8 cellular contexts compared by ENCODE assay signal in genomic region chr1:162822391-162823200, GRCh38. TPM values are rescaled to one million over a fixed set of nuclear protein-coding genes. Genes with fewer than 3 reads are reported as not detected.
A peak's percentile ranks its signal among the peaks of the same experiment; 100 is the strongest.
DNase-seq lines count a peak whose midpoint lies in the region; ATAC-seq and TF ChIP-seq lines count a peak whose summit lies in the region.

No MANE protein-coding gene starts in this region.

- DNase-seq in H7: peak; percentile 78
- peak; percentile 43 for DNase-seq in RWPE2 (ENCODE audit: low spot score)
- DNase-seq in epithelial cell of esophagus (ENCODE audit: low read depth): peak; percentile 18
- DNase-seq in GM10266 (ENCODE audit: extremely low spot score): no peak
- no peak for DNase-seq in AML-193 (lab: John Stamatoyannopoulos, UW)

- no peaks in the 10 kb centered on the region for H3K36me3 ChIP-seq in ACC112 (ENCODE audit: insufficient read depth, low read length)
- H3K36me3 ChIP-seq in H7 (replicated peaks; ENCODE audit: control insufficient read depth, insufficient read depth, low read length): no peaks in the 10 kb centered on the region
- H3K36me3 ChIP-seq in RWPE2 (ENCODE audit: low read depth): no peaks in the 10 kb centered on the region
- no peaks in the 10 kb centered on the region for H3K36me3 ChIP-seq in muscle layer of colon (ENCODE audit: insufficient read depth, low read length)

- H3K4me1 ChIP-seq in ACC112 (ENCODE audit: control insufficient read depth, insufficient read depth, low read length, unreplicated experiment) (peaks cover 21% of the 10 kb centered on the region), RWPE2 (ENCODE audit: insufficient read depth, poor library complexity, severe bottlenecking) (peaks cover 7% of the 10 kb centered on the region), muscle layer of colon (ENCODE audit: insufficient read depth, low read length) (peaks cover 9% of the 10 kb centered on the region)

- ATAC-seq in RWPE2 (ENCODE audit: low read depth) (peak; percentile 73), GM19455 (IDR thresholded peaks at IDR 0.05; ENCODE audit: unreplicated experiment) (no peak)

- no peak overlapping the region for H3K9ac ChIP-seq in muscle layer of colon (ENCODE audit: low read length)

- no peak for TF ChIP-seq CTCF in RWPE2 (IDR thresholded peaks at IDR 0.05; ENCODE audit: poor library complexity, severe bottlenecking)
- TF ChIP-seq CTCF in epithelial cell of esophagus (IDR thresholded peaks at IDR 0.05; ENCODE audit: insufficient read depth, low read depth, low read length, missing control alignments): peak; percentile 18
- no peak for TF ChIP-seq CTCF in GM10266 (IDR thresholded peaks at IDR 0.05; ENCODE audit: control insufficient read depth, insufficient read depth, low read depth, missing control alignments)

- H3K27me3 ChIP-seq in ACC112 (ENCODE audit: insufficient read depth, low read length) (no peaks in the 10 kb centered on the region), H7 (ENCODE audit: control insufficient read depth, insufficient read depth, low read length) (peaks cover 9% of the 10 kb centered on the region; the same call in 1 of the 2 replicates), RWPE2 (ENCODE audit: insufficient read depth, poor library complexity, severe bottlenecking) (no peaks in the 10 kb centered on the region), muscle layer of colon (ENCODE audit: control insufficient read depth in 1 of 2, insufficient read depth in 2 of 2, low read length in 2 of 2) (peaks cover 0 to 10% of the 10 kb centered on the region in 2 donors)

- no peak overlapping the region for H3K27ac ChIP-seq in ACC112 (ENCODE audit: low read depth, low read length)
- H3K27ac ChIP-seq in RWPE2 (ENCODE audit: poor library complexity, severe bottlenecking): no peak overlapping the region
- H3K27ac ChIP-seq in muscle layer of colon (ENCODE audit: low read depth, low read length): no peak overlapping the region

- no peaks in the 10 kb centered on the region for H3K79me2 ChIP-seq in ACC112 (ENCODE audit: control insufficient read depth, insufficient read depth, low read length, unreplicated experiment)

- H3K9me3 ChIP-seq in RWPE2 (ENCODE audit: severe bottlenecking): no peaks in the 10 kb centered on the region
- H3K9me3 ChIP-seq in muscle layer of colon (ENCODE audit: low read length): no peaks in the 10 kb centered on the region

- H2AFZ ChIP-seq in ACC112 (ENCODE audit: low read length, unreplicated experiment): peak overlapping the region; percentile 87

- H3K4me3 ChIP-seq in ACC112 (ENCODE audit: low read depth, low read length): peak overlapping the region; percentile 80
- peak overlapping the region; percentile 65 for H3K4me3 ChIP-seq in H7 (ENCODE audit: insufficient read depth, low read depth, low read length)
- peak overlapping the region; percentile 25 for H3K4me3 ChIP-seq in RWPE2 (ENCODE audit: severe bottlenecking)
- peak overlapping the region; percentile 47 for H3K4me3 ChIP-seq in epithelial cell of esophagus (ENCODE audit: low read length)
- H3K4me3 ChIP-seq in muscle layer of colon (ENCODE audit: low read depth in 1 of 2, low read length in 2 of 2): peak overlapping the region; percentile 29 to 42

RNA-seq across cellular contexts. Expression of gene HSD17B7, which starts 32.1 kb away (rescaled TPM):
- total RNA-seq in H7 (2014; rRNA removed; shearing (Covaris generic)): 27.3 and 38.1 TPM in 2 replicates

RNA-seq across cellular contexts. Expression of gene CCDC190, which starts 38.4 kb away (rescaled TPM):
- total RNA-seq in H7 (2014; rRNA removed; shearing (Covaris generic)): not detected in 2 replicates

Comparison
In these comparisons a context has a peak if more than half of its experiments do, and no peak if none do; other contexts are left out.
1. H3K4me3 ChIP-seq: peak in every context shown above with its lines; median percentile 80 in ACC112; 65 in H7; 47 in epithelial cell of esophagus; 36 in muscle layer of colon; 25 in RWPE2.
2. DNase-seq: peak in H7 (single experiment), RWPE2 (single experiment) and epithelial cell of esophagus (single experiment); none in GM10266 (single experiment) and AML-193 (0 of 2).